In genomic region chr10:101668566-101668965, GRCh38 we compare ENCODE assay signal across 23 cellular contexts. TPM values are rescaled to one million over a fixed set of nuclear protein-coding genes. Genes with fewer than 3 reads are reported as not detected.
DNase-seq lines count a peak whose midpoint lies in the region; ATAC-seq and TF ChIP-seq lines count a peak whose summit lies in the region.
"Had no signal": no experiment of that assay in that cellular context is flagged by ENCODE, and none has a peak within 500 bp of the region (broad histone marks: within the 10 kb centered on the region; RNA-seq: fewer than 3 reads in every experiment).

No MANE protein-coding gene starts in this region.

- WGBS in esophagus muscularis mucosa: 73% methylated on average over 1 of the region's 1 CpG
- WGBS in sigmoid colon, 2 donors: 87 to 89% methylated on average over 1 of the region's 1 CpG

- no peak overlapping the region for H3K4me3 Mint-ChIP-seq in GM23338
- peak overlapping the region; percentile 23 for H3K4me3 Mint-ChIP-seq in nephron progenitor cell
- no peak overlapping the region for H3K4me3 Mint-ChIP-seq in chondrocyte (ENCODE audit: unreplicated experiment)
- H3K4me3 Mint-ChIP-seq: CD4-positive, CD25-positive, alpha-beta regulatory T cell had no signal

- H3K4me3 ChIP-seq in GM23338 (no peak overlapping the region), WERI-Rb-1 (ENCODE audit: low read depth, low read length) (no peak overlapping the region), esophagus muscularis mucosa (no peak overlapping the region), sigmoid colon (no peak overlapping the region), tibial artery (no peak overlapping the region)
- H3K4me3 ChIP-seq: BLaER1, HAP-1, MG63, SK-N-MC had no signal

- ATAC-seq in GM23338: no peak

- H3K27ac ChIP-seq in GM23338 (ENCODE audit: low read depth): peak overlapping the region; percentile 9; the same call in 1 of the 2 replicates
- no peak overlapping the region for H3K27ac ChIP-seq in WERI-Rb-1
- H3K27ac ChIP-seq in esophagus muscularis mucosa (replicated peaks in 1 of 4): no peak overlapping the region
- no peak overlapping the region for H3K27ac ChIP-seq in sigmoid colon
- no peak overlapping the region for H3K27ac ChIP-seq in tibial artery
- H3K27ac ChIP-seq: BLaER1, SK-N-MC had no signal

- H2AFZ ChIP-seq in GM23338: no peak overlapping the region

- DNase-seq in GM23338 (ENCODE audit: low spot score): no peak
- peak; percentile 25 for DNase-seq in WERI-Rb-1
- DNase-seq in esophagus muscularis mucosa (ENCODE audit: extremely low spot score): peak; percentile 14
- no peak for DNase-seq in nephron progenitor cell
- no peak for DNase-seq in DMS 273 treated with DMSO at 0.1 percent for 48 hours (lab: John Stamatoyannopoulos, UW)
- DNase-seq in sigmoid colon: no peak
- no peak for DNase-seq in chondrocyte (ENCODE audit: low spot score)
- DNase-seq in tibial artery: no peak
- DNase-seq: CD4-positive, CD25-positive, alpha-beta regulatory T cell; DMS53; GOT3; IMR-90; KG1; MG63; NCI-H1105 treated with DMSO at 0.1 percent for 48 hours; NCI-H146; NCI-H2029; NCI-H2227 treated with DMSO at 0.1 percent for 48 hours; NCI-H510A treated with DMSO at 0.1 percent for 48 hours; SIG-M5 had no signal

- no peaks in the 10 kb centered on the region for H3K9me3 Mint-ChIP-seq in GM23338
- no peaks in the 10 kb centered on the region for H3K9me3 Mint-ChIP-seq in nephron progenitor cell
- H3K9me3 Mint-ChIP-seq in chondrocyte (ENCODE audit: low read depth): no peaks in the 10 kb centered on the region
- H3K9me3 Mint-ChIP-seq: CD4-positive, CD25-positive, alpha-beta regulatory T cell had no signal

- TF ChIP-seq EP300 in esophagus muscularis mucosa (IDR thresholded peaks at IDR 0.05) (no peak), sigmoid colon (IDR thresholded peaks at IDR 0.05) (no peak)

- H3K9me2 ChIP-seq in GM23338 (ENCODE audit: insufficient read depth): no peaks in the 10 kb centered on the region

- H3K4me1 ChIP-seq in GM23338 (ENCODE audit: insufficient read depth) (no peaks in the 10 kb centered on the region), esophagus muscularis mucosa (peaks cover 0 to 10% (median 0%) of the 10 kb centered on the region in 4 donors), sigmoid colon (no peaks in the 10 kb centered on the region), tibial artery (peaks cover 0 to 10% (median 7%) of the 10 kb centered on the region in 4 donors)
- H3K4me1 ChIP-seq: BLaER1, HAP-1 had no signal

- TF ChIP-seq POLR2A in esophagus muscularis mucosa (IDR thresholded peaks at IDR 0.05; ENCODE audit: low read depth) (no peak), sigmoid colon (IDR thresholded peaks at IDR 0.05) (no peak)

- intact Hi-C loops in esophagus muscularis mucosa (cut with DNase I): no loop called here
- intact Hi-C loops in sigmoid colon (cut with DNase I): no loop called here
- intact Hi-C loops in tibial artery (cut with DNase I; ENCODE audit: low total_unique reads): no loop called here

- no peaks in the 10 kb centered on the region for H3K79me2 ChIP-seq in GM23338 (replicated peaks; ENCODE audit: insufficient read depth)

- no peaks in the 10 kb centered on the region; the same call in none of the 2 replicates for H4K20me1 ChIP-seq in GM23338 (replicated peaks; ENCODE audit: insufficient read depth)

- peaks cover 18% of the 10 kb centered on the region for H3K36me3 Mint-ChIP-seq in GM23338 (ENCODE audit: low read depth)
- H3K36me3 Mint-ChIP-seq in nephron progenitor cell (ENCODE audit: low read depth): peaks cover 42% of the 10 kb centered on the region
- peaks cover 28% of the 10 kb centered on the region for H3K36me3 Mint-ChIP-seq in chondrocyte (ENCODE audit: low read depth)

- no peak for TF ChIP-seq CTCF in GM23338 (conservative IDR thresholded peaks at IDR 0.05; ENCODE audit: low read depth in 2 of 2)
- no peak for TF ChIP-seq CTCF in WERI-Rb-1 (IDR thresholded peaks at IDR 0.05; ENCODE audit: low read depth, low read length)
- no peak for TF ChIP-seq CTCF in esophagus muscularis mucosa (IDR thresholded peaks at IDR 0.05)
- no peak for TF ChIP-seq CTCF in nephron progenitor cell (IDR thresholded peaks at IDR 0.05)
- TF ChIP-seq CTCF in sigmoid colon (IDR thresholded peaks at IDR 0.05): no peak
- TF ChIP-seq CTCF in chondrocyte (IDR thresholded peaks at IDR 0.05): no peak
- no peak for TF ChIP-seq CTCF in tibial artery (IDR thresholded peaks at IDR 0.05)

- H3K4me1 Mint-ChIP-seq in GM23338 (no peaks in the 10 kb centered on the region; the same call in 2 of the 3 replicates), nephron progenitor cell (peaks cover 71% of the 10 kb centered on the region), chondrocyte (ENCODE audit: low read depth) (peaks cover 12% of the 10 kb centered on the region)

- H3F3A ChIP-seq in GM23338 (replicated peaks; ENCODE audit: low read depth): no peaks in the 10 kb centered on the region

- H3K27ac Mint-ChIP-seq in GM23338 (no peak overlapping the region), nephron progenitor cell (peak overlapping the region; percentile 47), chondrocyte (ENCODE audit: unreplicated experiment) (no peak overlapping the region)

- no peaks in the 10 kb centered on the region; the same call in 1 of the 2 replicates for H3K36me3 ChIP-seq in GM23338 (ENCODE audit: insufficient read depth)
- H3K36me3 ChIP-seq in WERI-Rb-1: peaks cover 21% of the 10 kb centered on the region
- H3K36me3 ChIP-seq in esophagus muscularis mucosa: peaks cover 38 to 97% (median 93%) of the 10 kb centered on the region in 4 donors
- H3K36me3 ChIP-seq in sigmoid colon: peaks cover 38 to 98% (median 49%) of the 10 kb centered on the region in 4 donors
- peaks cover 69 to 95% (median 86%) of the 10 kb centered on the region in 3 donors for H3K36me3 ChIP-seq in tibial artery

- H3K27me3 ChIP-seq in GM23338 (ENCODE audit: insufficient read depth) (no peaks in the 10 kb centered on the region), WERI-Rb-1 (ENCODE audit: insufficient read depth, low read depth, severe bottlenecking) (no peaks in the 10 kb centered on the region), esophagus muscularis mucosa (no peaks in the 10 kb centered on the region), sigmoid colon (no peaks in the 10 kb centered on the region), tibial artery (no peaks in the 10 kb centered on the region)
- H3K27me3 ChIP-seq: BLaER1, MG63 had no signal

- peaks cover 1% of the 10 kb centered on the region for H3K27me3 Mint-ChIP-seq in GM23338 (ENCODE audit: insufficient read depth, low read depth, poor library complexity)
- H3K27me3 Mint-ChIP-seq in nephron progenitor cell (ENCODE audit: low read depth, poor library complexity): no peaks in the 10 kb centered on the region
- no peaks in the 10 kb centered on the region for H3K27me3 Mint-ChIP-seq in chondrocyte (ENCODE audit: low read depth)
- H3K27me3 Mint-ChIP-seq: CD4-positive, CD25-positive, alpha-beta regulatory T cell had no signal

- no peak overlapping the region for H3K4me2 ChIP-seq in GM23338
- H3K4me2 ChIP-seq: BLaER1 had no signal

- H3K9me3 ChIP-seq in WERI-Rb-1 (ENCODE audit: severe bottlenecking) (no peaks in the 10 kb centered on the region), esophagus muscularis mucosa (no peaks in the 10 kb centered on the region), sigmoid colon (no peaks in the 10 kb centered on the region), tibial artery (no peaks in the 10 kb centered on the region)
- H3K9me3 ChIP-seq: BLaER1, HAP-1, MG63 had no signal

TF ChIP-seq in GM23338, 12 proteins besides CTCF, POLR2A, EP300 and RAD21 (continues in another document):
- no peak for TF ChIP-seq NANOG (IDR thresholded peaks at IDR 0.05; ENCODE audit: borderline replicate concordance)
- no peak for TF ChIP-seq ZNF114 (CRISPR knock-in tag; IDR thresholded peaks at IDR 0.05)
- no peak for TF ChIP-seq EZH2phosphoT487 (IDR thresholded peaks at IDR 0.05; ENCODE audit: unreplicated experiment)
- no peak for TF ChIP-seq CREB1 (CRISPR knock-in tag; IDR thresholded peaks at IDR 0.05; ENCODE audit: low read depth)
- TF ChIP-seq ZNF331 (CRISPR knock-in tag; IDR thresholded peaks at IDR 0.05; ENCODE audit: low read depth): no peak
- no peak for TF ChIP-seq STAT1 (IDR thresholded peaks at IDR 0.05; ENCODE audit: unreplicated experiment)
- TF ChIP-seq ETS1 (IDR thresholded peaks at IDR 0.05): no peak

RNA-seq across cellular contexts. Expression of gene FBXW4, which starts 26.4 kb away (rescaled TPM):
- total RNA-seq in GM23338 (2014; rRNA removed; shearing (Covaris generic)): 15.0 and 18.6 TPM in 2 replicates
- 8.0 and 10.1 TPM in 2 replicates for polyA plus RNA-seq in GM23338 (2016; fragmentation: Nextera tagmentation; extraction: Ambion mirVana)
- total RNA-seq in esophagus muscularis mucosa: 100 to 1,000 TPM; 101 to 168 (median 115) TPM
- 100 to 1,000 TPM in 3 of 4 donors, 10 to 100 TPM in 1; 89.7 to 122 (median 111) TPM for total RNA-seq in sigmoid colon
- polyA plus RNA-seq in sigmoid colon: 10 to 100 TPM; 28.4 to 42.0 (median 33.5) TPM
- 34.4 to 37.2 TPM (median 36.1 TPM) in 3 replicates for total RNA-seq in chondrocyte

Comparison
In these comparisons a context has a peak if more than half of its experiments do, and no peak if none do; other contexts are left out.
1. DNase-seq: peak in WERI-Rb-1 (single experiment) and esophagus muscularis mucosa (single experiment); none in GM23338 (single experiment), nephron progenitor cell (single experiment), DMS 273 treated with DMSO at 0.1 percent for 48 hours (single experiment), sigmoid colon (single experiment), chondrocyte (single experiment) and tibial artery (0 of 2).